ENCODE assay signal across 1 cellular context in the genomic region with DNA sequence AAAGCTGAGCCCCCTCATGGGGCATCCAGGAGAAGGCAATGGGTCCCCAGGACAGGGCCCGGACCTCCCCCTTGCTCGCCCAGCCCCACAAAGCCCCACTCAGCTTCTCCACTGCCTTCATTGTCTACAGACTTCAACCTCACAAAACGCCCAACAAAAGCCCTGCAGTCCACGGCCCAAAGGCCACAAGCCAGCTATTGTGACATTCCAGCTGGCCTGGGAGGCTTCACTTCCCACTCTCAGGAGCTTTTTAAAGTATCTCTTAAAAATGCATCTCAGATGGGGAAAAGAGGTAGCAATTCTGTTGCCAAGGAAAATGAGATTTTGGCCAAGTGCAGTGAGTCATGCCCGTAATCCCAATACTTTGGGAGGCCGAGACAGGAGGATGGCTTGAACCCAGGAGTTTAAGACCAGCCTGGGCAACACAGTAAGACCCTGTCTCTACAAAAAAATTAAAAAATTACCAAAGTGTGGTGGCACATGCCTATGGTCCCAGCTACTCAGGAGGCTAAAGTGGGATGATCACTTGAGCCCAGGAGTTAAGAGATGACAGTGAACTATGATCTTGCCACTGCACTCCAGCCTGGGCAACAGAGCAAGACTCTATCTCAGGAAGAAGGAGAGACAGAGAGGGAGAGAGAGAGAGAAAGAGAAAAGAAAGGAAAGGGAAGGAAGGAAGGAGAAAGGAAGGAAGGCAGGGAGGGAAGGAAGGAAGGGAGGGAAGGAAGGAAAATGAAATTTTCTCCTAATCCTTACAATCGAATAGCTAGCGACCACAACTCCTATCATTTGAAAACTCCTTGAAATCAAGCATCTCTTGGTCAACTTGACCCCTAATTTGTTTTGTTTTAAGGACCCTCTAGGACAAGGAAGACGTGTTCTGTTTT.
TF ChIP-seq lines count a peak whose summit lies in the region.

No MANE protein-coding gene starts in this region.

TF ChIP-seq in HepG2, 621 proteins besides CTCF, POLR2A, EP300 and RAD21 (continues in another document):
- TF ChIP-seq CEBPB (IDR thresholded peaks at IDR 0.05; ENCODE audit: borderline replicate concordance, low read depth, low read length) (peak; percentile 72), ZNF276 (CRISPR knock-in tag; IDR thresholded peaks at IDR 0.05; ENCODE audit: low read depth) (no peak), ZNF207 (IDR thresholded peaks at IDR 0.05; ENCODE audit: borderline replicate concordance) (no peak), ZFP82 (CRISPR knock-in tag; IDR thresholded peaks at IDR 0.05; ENCODE audit: borderline replicate concordance) (no peak), ZZZ3 (CRISPR knock-in tag; IDR thresholded peaks at IDR 0.05; ENCODE audit: borderline replicate concordance) (no peak), GABPA (IDR thresholded peaks at IDR 0.05; ENCODE audit: low read depth, low read length) (no peak), GABPA (CRISPR knock-in tag; IDR thresholded peaks at IDR 0.05; ENCODE audit: low read depth) (no peak), HNF4A (CRISPR knock-in tag; IDR thresholded peaks at IDR 0.05) (0 out of 2 replicates have a peak, but pooled peaks have one; percentile 12), BRCA1 (CRISPR knock-in tag; IDR thresholded peaks at IDR 0.05) (no peak), GFI1 (CRISPR knock-in tag; IDR thresholded peaks at IDR 0.05; ENCODE audit: borderline replicate concordance) (no peak), RFXAP (CRISPR knock-in tag; IDR thresholded peaks at IDR 0.05; ENCODE audit: borderline replicate concordance) (no peak), PAXIP1 (CRISPR knock-in tag; conservative IDR thresholded peaks at IDR 0.05) (no peak), MLLT10 (CRISPR knock-in tag; IDR thresholded peaks at IDR 0.05) (no peak), JUNB (CRISPR knock-in tag; IDR thresholded peaks at IDR 0.05; ENCODE audit: borderline replicate concordance) (no peak), ZNF770 (CRISPR knock-in tag; IDR thresholded peaks at IDR 0.05) (no peak), PITX1 (CRISPR knock-in tag; IDR thresholded peaks at IDR 0.05) (no peak), GPN1 (CRISPR knock-in tag; IDR thresholded peaks at IDR 0.05; ENCODE audit: borderline replicate concordance) (no peak), ZSCAN9 (CRISPR knock-in tag; IDR thresholded peaks at IDR 0.05; ENCODE audit: borderline replicate concordance) (no peak), SOX13 (IDR thresholded peaks at IDR 0.05) (no peak), SOX13 (CRISPR knock-in tag; conservative IDR thresholded peaks at IDR 0.05 in 1 of 2, IDR thresholded peaks at IDR 0.05 in 1 of 2) (peak in 1 of 2 experiments; percentile 22; a peak in 1 of 4 replicates), TFE3 (CRISPR knock-in tag; IDR thresholded peaks at IDR 0.05) (no peak), ZNF740 (CRISPR knock-in tag; IDR thresholded peaks at IDR 0.05) (no peak), ZNF382 (CRISPR knock-in tag; IDR thresholded peaks at IDR 0.05; ENCODE audit: borderline replicate concordance) (no peak), MED8 (CRISPR knock-in tag; IDR thresholded peaks at IDR 0.05; ENCODE audit: insufficient replicate concordance) (no peak), FOSL1 (CRISPR knock-in tag; IDR thresholded peaks at IDR 0.05; ENCODE audit: borderline replicate concordance) (no peak), ZNF761 (CRISPR knock-in tag; conservative IDR thresholded peaks at IDR 0.05) (no peak), ZNF121 (CRISPR knock-in tag; IDR thresholded peaks at IDR 0.05) (peak; percentile 81), MIER2 (CRISPR knock-in tag; IDR thresholded peaks at IDR 0.05) (no peak), DPF2 (CRISPR knock-in tag; IDR thresholded peaks at IDR 0.05; ENCODE audit: borderline replicate concordance, low read depth) (no peak), MIER3 (CRISPR knock-in tag; IDR thresholded peaks at IDR 0.05; ENCODE audit: borderline replicate concordance) (no peak)
- TF ChIP-seq, protein P1, sequence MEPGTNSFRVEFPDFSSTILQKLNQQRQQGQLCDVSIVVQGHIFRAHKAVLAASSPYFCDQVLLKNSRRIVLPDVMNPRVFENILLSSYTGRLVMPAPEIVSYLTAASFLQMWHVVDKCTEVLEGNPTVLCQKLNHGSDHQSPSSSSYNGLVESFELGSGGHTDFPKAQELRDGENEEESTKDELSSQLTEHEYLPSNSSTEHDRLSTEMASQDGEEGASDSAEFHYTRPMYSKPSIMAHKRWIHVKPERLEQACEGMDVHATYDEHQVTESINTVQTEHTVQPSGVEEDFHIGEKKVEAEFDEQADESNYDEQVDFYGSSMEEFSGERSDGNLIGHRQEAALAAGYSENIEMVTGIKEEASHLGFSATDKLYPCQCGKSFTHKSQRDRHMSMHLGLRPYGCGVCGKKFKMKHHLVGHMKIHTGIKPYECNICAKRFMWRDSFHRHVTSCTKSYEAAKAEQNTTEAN (CRISPR knock-in tag; conservative IDR thresholded peaks at IDR 0.05), result no peak
- TF ChIP-seq, protein P2, sequence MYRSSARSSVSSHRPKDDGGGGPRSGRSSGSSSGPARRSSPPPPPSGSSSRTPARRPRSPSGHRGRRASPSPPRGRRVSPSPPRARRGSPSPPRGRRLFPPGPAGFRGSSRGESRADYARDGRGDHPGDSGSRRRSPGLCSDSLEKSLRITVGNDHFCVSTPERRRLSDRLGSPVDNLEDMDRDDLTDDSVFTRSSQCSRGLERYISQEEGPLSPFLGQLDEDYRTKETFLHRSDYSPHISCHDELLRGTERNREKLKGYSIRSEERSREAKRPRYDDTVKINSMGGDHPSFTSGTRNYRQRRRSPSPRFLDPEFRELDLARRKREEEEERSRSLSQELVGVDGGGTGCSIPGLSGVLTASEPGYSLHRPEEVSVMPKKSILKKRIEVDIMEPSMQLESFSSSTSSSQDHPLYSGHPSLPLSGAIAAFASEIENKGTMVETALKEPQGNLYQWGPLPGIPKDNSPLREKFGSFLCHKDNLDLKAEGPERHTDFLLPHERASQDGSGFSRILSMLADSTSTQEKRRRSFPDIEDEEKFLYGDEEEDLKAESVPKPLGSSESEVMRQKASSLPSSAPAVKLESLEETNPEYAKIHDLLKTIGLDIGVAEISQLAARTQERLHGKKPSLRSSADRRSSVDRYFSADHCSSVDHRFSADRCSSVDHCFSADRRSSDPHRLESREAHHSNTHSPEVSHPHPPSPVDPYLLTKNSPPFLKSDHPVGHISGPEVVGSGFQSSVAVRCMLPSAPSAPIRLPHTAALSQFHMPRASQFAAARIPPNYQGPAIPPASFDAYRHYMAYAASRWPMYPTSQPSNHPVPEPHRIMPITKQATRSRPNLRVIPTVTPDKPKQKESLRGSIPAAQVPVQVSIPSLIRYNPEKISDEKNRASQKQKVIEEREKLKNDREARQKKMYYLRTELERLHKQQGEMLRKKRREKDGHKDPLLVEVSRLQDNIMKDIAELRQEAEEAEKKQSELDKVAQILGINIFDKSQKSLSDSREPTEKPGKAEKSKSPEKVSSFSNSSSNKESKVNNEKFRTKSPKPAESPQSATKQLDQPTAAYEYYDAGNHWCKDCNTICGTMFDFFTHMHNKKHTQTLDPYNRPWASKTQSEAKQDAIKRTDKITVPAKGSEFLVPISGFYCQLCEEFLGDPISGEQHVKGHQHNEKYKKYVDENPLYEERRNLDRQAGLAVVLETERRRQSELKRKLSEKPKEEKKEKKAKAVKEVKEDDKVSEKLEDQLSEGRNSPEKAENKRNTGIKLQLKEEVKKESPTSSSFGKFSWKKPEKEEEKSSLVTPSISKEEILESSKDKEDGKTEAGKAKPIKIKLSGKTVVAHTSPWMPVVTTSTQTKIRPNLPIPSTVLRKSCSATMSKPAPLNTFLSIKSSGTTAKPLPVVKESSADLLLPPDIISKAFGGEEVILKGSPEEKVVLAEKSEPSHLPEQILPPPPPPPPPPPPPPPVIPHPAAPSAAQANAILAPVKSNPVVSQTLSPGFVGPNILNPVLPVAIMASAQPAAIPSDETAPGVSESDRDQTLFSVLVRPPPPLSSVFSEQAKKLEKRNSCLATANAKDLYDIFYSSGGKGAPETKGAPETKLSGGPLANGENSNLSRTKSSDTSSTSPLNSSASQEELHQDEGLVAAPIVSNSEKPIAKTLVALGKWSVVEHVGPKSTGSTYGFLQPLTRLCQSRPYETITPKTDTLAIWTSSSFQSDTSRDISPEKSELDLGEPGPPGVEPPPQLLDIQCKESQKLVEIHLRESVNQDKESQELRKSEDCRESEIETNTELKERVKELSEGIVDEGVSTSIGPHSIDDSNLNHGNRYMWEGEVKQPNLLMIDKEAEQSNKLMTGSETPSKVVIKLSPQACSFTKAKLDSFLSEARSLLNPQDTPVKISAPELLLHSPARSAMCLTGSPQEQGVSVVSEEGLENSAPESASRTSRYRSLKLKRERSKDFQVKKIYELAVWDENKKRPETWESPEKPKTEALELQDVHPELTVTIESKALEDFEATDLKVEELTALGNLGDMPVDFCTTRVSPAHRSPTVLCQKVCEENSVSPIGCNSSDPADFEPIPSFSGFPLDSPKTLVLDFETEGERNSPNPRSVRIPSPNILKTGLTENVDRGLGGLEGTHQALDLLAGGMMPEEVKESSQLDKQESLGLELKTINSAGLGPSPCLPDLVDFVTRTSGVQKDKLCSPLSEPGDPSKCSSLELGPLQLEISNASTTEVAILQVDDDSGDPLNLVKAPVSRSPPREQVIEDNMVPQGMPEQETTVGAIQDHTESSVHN (CRISPR knock-in tag; IDR thresholded peaks at IDR 0.05), result no peak
- TF ChIP-seq, protein P3, sequence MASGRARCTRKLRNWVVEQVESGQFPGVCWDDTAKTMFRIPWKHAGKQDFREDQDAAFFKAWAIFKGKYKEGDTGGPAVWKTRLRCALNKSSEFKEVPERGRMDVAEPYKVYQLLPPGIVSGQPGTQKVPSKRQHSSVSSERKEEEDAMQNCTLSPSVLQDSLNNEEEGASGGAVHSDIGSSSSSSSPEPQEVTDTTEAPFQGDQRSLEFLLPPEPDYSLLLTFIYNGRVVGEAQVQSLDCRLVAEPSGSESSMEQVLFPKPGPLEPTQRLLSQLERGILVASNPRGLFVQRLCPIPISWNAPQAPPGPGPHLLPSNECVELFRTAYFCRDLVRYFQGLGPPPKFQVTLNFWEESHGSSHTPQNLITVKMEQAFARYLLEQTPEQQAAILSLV (CRISPR knock-in tag; IDR thresholded peaks at IDR 0.05; ENCODE audit: borderline replicate concordance), result no peak
